25 cellular contexts compared by ENCODE assay signal in the genomic region with DNA sequence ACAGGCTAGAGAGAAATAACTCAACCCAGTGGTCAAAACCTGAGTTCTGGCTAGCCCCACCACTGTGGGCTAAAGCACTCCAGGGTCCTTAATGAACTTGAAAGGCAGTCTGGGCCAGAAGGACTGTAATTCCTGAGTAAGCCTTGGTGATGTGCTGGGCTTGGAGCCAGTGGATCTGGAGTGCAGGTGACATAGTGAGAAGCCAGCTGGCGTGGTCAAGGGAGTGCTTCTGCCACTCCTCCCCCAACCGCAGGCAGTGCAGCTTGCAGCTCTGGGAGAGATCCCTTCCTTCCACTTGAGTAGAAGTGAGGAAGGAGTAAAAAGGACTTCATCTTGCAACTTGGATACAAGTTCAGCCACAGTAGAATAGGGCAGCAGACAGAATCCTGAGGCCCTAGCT.
DNase-seq lines count a peak whose midpoint lies in the region; ATAC-seq and TF ChIP-seq lines count a peak whose summit lies in the region.
"Had no signal": no experiment of that assay in that cellular context is flagged by ENCODE, and none has a peak within 500 bp of the region (broad histone marks: within the 10 kb centered on the region; RNA-seq: fewer than 3 reads in every experiment).

No MANE protein-coding gene starts in this region.

- DNase-seq in A172 (ENCODE audit: low spot score) = peak; percentile 19
- DNase-seq in DMS 273 treated with DMSO at 0.1 percent for 48 hours (lab: John Stamatoyannopoulos, UW) = peak; percentile 74
- DNase-seq in NCI-H446 treated with DMSO at 0.1 percent for 48 hours (lab: John Stamatoyannopoulos, UW) = peak; percentile 95
- peak; percentile 11 for DNase-seq in astrocyte of the cerebellum (ENCODE audit: low read depth)
- no peak for DNase-seq in hypothalamus (lab: John Stamatoyannopoulos, UW)
- DNase-seq: activated CD4-positive, alpha-beta T cell treated with anti-CD3 and anti-CD28 coated beads for 36 hours; activated CD8-positive, alpha-beta memory T cell treated with anti-CD3 and anti-CD28 coated beads for 24 hours; activated gamma-delta T cell treated with Interleukin-2 at 50 U/mL for 16 hours; activated T-cell treated with anti-CD3 and anti-CD28 coated beads, Interleukin-2, amount 50 U/mL, for 24 hours; Calu3; cortex of kidney; foreskin melanocyte; left ventricle myocardium inferior; naive thymus-derived CD4-positive, alpha-beta T cell; NCI-H1436; NCI-H226; retina; SK-N-SH; stimulated activated CD4-positive, alpha-beta T cell treated with anti-CD3 and anti-CD28 coated beads, Interleukin-2, amount 100 ng/mL, for 24 hours; T-helper 2 cell had no signal

- in situ Hi-C loops in astrocyte of the cerebellum (cut with HindIII; ENCODE audit: low sequenced_read_pairs) = no loop called here

- ATAC-seq in HG02571 (IDR thresholded peaks at IDR 0.05; ENCODE audit: unreplicated experiment) (no peak), HG03571 (IDR thresholded peaks at IDR 0.05; ENCODE audit: unreplicated experiment) (no peak)
- ATAC-seq: activated CD4-positive, alpha-beta T cell treated with anti-CD3 and anti-CD28 coated beads for 36 hours; naive thymus-derived CD4-positive, alpha-beta T cell had no signal

- no peak for TF ChIP-seq CTCF in astrocyte of the cerebellum (IDR thresholded peaks at IDR 0.05; ENCODE audit: low read depth, low read length, missing control alignments)

- H3K4me3 ChIP-seq in astrocyte of the cerebellum (ENCODE audit: low read depth, low read length) = no peak overlapping the region
- H3K4me3 ChIP-seq: breast epithelium, esophagus muscularis mucosa, left ventricle myocardium inferior, smooth muscle cell had no signal

Comparison
In these comparisons a context has a peak if more than half of its experiments do, and no peak if none do; other contexts are left out.
1. DNase-seq: peak in A172 (single experiment), DMS 273 treated with DMSO at 0.1 percent for 48 hours (single experiment), NCI-H446 treated with DMSO at 0.1 percent for 48 hours (single experiment) and astrocyte of the cerebellum (single experiment); none in hypothalamus (0 of 51).